ENCODE assay signal across 8 cellular contexts in genomic region chr17:39863918-39864746, GRCh38. TPM values are rescaled to one million over a fixed set of nuclear protein-coding genes. Genes with fewer than 3 reads are reported as not detected.
A peak's percentile ranks its signal among the peaks of the same experiment; 100 is the strongest.
DNase-seq lines count a peak whose midpoint lies in the region; ATAC-seq, FAIRE-seq and TF ChIP-seq lines count a peak whose summit lies in the region.

Gene IKZF3 (minus strand): TSS chr17:39864312. CDS start chr17:39864126, 186 bp downstream.

- peak; percentile 43 for DNase-seq in GM12892 (ENCODE audit: insufficient read length)
- DNase-seq in OCI-LY7 (ENCODE audit: low spot score) = peak; percentile 82
- DNase-seq in activated T-helper 1 cell treated with Interleukin-2 at 50 U/mL for 16 hours (ENCODE audit: low read depth) = peak; percentile 67
- DNase-seq in glutamatergic neuron = peak; percentile 81
- DNase-seq in sciatic nerve (ENCODE audit: low spot score) = peak; percentile 63
- DNase-seq in SHP77 (lab: John Stamatoyannopoulos, UW) = no peak

- H3K36me3 ChIP-seq in OCI-LY7 (ENCODE audit: insufficient read depth, low read length) = peaks cover 12% of the 10 kb centered on the region

- FAIRE-seq in GM12892 (lab: Jason Lieb, UNC) = peak; percentile 93

- no peaks in the 10 kb centered on the region for H4K20me1 ChIP-seq in OCI-LY7 (ENCODE audit: insufficient read depth, low read length)

- TF ChIP-seq CTCF in OCI-LY7 (conservative IDR thresholded peaks at IDR 0.05; ENCODE audit: low read length) (peak; percentile 69), glutamatergic neuron (IDR thresholded peaks at IDR 0.05; ENCODE audit: partially characterized antibody, unreplicated experiment) (no peak)

- POLR2A ChIA-PET in OCI-LY7 (lab: Charles Lee) = interaction anchor here (0.8 to 5.4 kb wide), 3 partner anchors 71 to 88 kb away, joined by 3 to 56 read pairs (median 6); no protein-coding TSS in a partner anchor

- TSS peak; percentile 73 for BruUV-seq in OCI-LY7 (replicated peaks; lab: Mats Ljungman, UMichigan)

- H3K4me3 ChIP-seq in OCI-LY7 (ENCODE audit: low read depth, low read length, poor library complexity, severe bottlenecking) = peak within 1 kb of the TSS; percentile 85

- CTCF ChIA-PET in OCI-LY7 (lab: Charles Lee; ENCODE audit: unreplicated experiment) = no interaction called here

- no peak within 1 kb of the TSS for H3K27ac Mint-ChIP-seq in glutamatergic neuron (ENCODE audit: unreplicated experiment)

- H3K9me3 Mint-ChIP-seq in glutamatergic neuron (ENCODE audit: unreplicated experiment) = peaks cover 4% of the 10 kb centered on the region

- peaks cover 14% of the 10 kb centered on the region for H3K27me3 Mint-ChIP-seq in glutamatergic neuron (ENCODE audit: unreplicated experiment)

- H2AFZ ChIP-seq in OCI-LY7 (ENCODE audit: low read length) = peak within 1 kb of the TSS; percentile 42; the same call in 1 of the 2 replicates

- H3K9me3 ChIP-seq in OCI-LY7 (ENCODE audit: low read length) = no peaks in the 10 kb centered on the region; the same call in 1 of the 2 replicates

- peak within 1 kb of the TSS; percentile 3 for H3K4me3 Mint-ChIP-seq in glutamatergic neuron (ENCODE audit: unreplicated experiment)

- peak; percentile 34 for ATAC-seq in HG03095 (IDR thresholded peaks at IDR 0.05; ENCODE audit: unreplicated experiment)
- ATAC-seq in sciatic nerve = peak; percentile 56
- ATAC-seq in HG03025 (IDR thresholded peaks at IDR 0.05; ENCODE audit: low FRiP score, unreplicated experiment) = no peak

- H3K9me2 ChIP-seq in OCI-LY7 (ENCODE audit: insufficient read depth, low read length) = no peaks in the 10 kb centered on the region

- H3K4me1 Mint-ChIP-seq in glutamatergic neuron (ENCODE audit: low read depth, unreplicated experiment) = no peaks in the 10 kb centered on the region

- H3K79me2 ChIP-seq in OCI-LY7 (ENCODE audit: insufficient read depth, low read depth, low read length) = peaks cover 54% of the 10 kb centered on the region

- peaks cover 10% of the 10 kb centered on the region for H3K36me3 Mint-ChIP-seq in glutamatergic neuron (ENCODE audit: unreplicated experiment)

- peak within 1 kb of the TSS; percentile 89 for H3K27ac ChIP-seq in OCI-LY7 (ENCODE audit: low read depth, low read length, poor library complexity, severe bottlenecking)

- H3K4me1 ChIP-seq in OCI-LY7 (ENCODE audit: insufficient read depth, low read length, poor library complexity, severe bottlenecking) = peaks cover 50% of the 10 kb centered on the region

- intact Hi-C loops in OCI-LY7 (cut with micrococcal nuclease; ENCODE audit: unreplicated experiment) (loop anchor here (1.0 to 5.0 kb wide), 5 partner anchors 63 to 242 kb away; partner anchors contain the start of genes LRRC3C, ORMDL3 and PSMD3), sciatic nerve (cut with DNase I) (no loop called here)

- H3K4me2 ChIP-seq in OCI-LY7 (ENCODE audit: low read length) = peak within 1 kb of the TSS; percentile 94

- TF ChIP-seq POLR2A in GM12892 (IDR thresholded peaks at IDR 0.05; ENCODE audit: low read depth, low read length) = peak; percentile 83

RNA-seq across cellular contexts. Expression of gene IKZF3, which starts in this region (rescaled TPM):
- 33.9 TPM for polyA plus RNA-seq in GM12892 (2012; ENCODE audit: missing spikeins)
- total RNA-seq in OCI-LY7 (2014; rRNA removed; shearing (Covaris generic)) = 44.7 and 54.7 TPM in 2 replicates
- 125 and 134 TPM in 2 replicates for total RNA-seq in OCI-LY7 (2022)
- not detected for total RNA-seq in glutamatergic neuron (ENCODE audit: unreplicated experiment)
- total RNA-seq in sciatic nerve = 2.6 TPM

Comparison
In these comparisons a context has a peak if more than half of its experiments do, and no peak if none do; other contexts are left out.
1. RNA of gene IKZF3 (total RNA-seq): 44.7 to 134 TPM in OCI-LY7; 2.6 TPM in sciatic nerve (single experiment) and not detected in glutamatergic neuron (single experiment); every median in the first group is over 10 times any median in the second.
2. Peak in DNase-seq in glutamatergic neuron; RNA of the gene not detected or under 1 TPM.
3. DNase-seq: peak in GM12892 (single experiment), OCI-LY7 (single experiment), activated T-helper 1 cell treated with Interleukin-2 at 50 U/mL for 16 hours (single experiment) and sciatic nerve (single experiment); none in SHP77 (0 of 2).